ENCODE assay signal across 17 cellular contexts in the genomic region with DNA sequence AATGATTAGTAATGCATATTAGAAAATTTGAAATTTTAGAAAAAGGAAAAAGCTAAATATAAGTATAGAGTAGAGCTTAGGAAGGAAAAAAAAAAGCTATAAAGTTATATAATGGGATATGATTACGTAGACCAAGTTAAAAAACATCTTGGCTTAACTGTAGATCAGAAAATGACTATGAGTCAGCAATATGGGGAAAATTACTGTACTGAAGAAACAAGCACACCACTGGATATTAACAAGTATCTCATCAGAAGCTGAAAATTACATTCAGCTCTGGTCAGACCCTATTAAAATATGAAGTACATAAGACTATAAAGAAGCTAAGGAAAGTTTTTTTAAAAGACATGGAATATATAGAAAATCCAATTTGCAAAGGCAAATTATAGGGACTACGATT. TPM values are rescaled to one million over a fixed set of nuclear protein-coding genes. Genes with fewer than 3 reads are reported as not detected.
DNase-seq lines count a peak whose midpoint lies in the region; ATAC-seq and TF ChIP-seq lines count a peak whose summit lies in the region.
"Had no signal": no experiment of that assay in that cellular context is flagged by ENCODE, and none has a peak within 500 bp of the region (broad histone marks: within the 10 kb centered on the region; RNA-seq: fewer than 3 reads in every experiment).

No MANE protein-coding gene starts in this region.

- no peak for DNase-seq in GM23338 (ENCODE audit: low spot score)
- no peak for DNase-seq in SK-N-MC (ENCODE audit: low read depth, low spot score)
- peak; percentile 50 for DNase-seq in fibroblast of peridontal ligament (ENCODE audit: extremely low read depth)
- DNase-seq in mesenchymal stem cell, result no peak
- DNase-seq in NOMO-1 treated with DMSO at 0.1 percent for 48 hours (lab: John Stamatoyannopoulos, UW; ENCODE audit: unreplicated experiment), result no peak
- DNase-seq in stimulated activated CD4-positive, alpha-beta T cell treated with anti-CD3 and anti-CD28 coated beads, Interleukin-4, amount 100 ng/mL, for 24 hours, result no peak
- DNase-seq in BE2C, result no peak
- DNase-seq: CD4-positive, alpha-beta memory T cell; DMS79; GOT3; H9 had no signal

- H4K20me1 ChIP-seq in GM23338 (replicated peaks; ENCODE audit: insufficient read depth), result no peaks in the 10 kb centered on the region

- no peaks in the 10 kb centered on the region for H3K9me3 Mint-ChIP-seq in GM23338
- H3K9me3 Mint-ChIP-seq: H9, IgD-negative memory B cell had no signal

- no peak overlapping the region for H4K91ac ChIP-seq in mesenchymal stem cell (ENCODE audit: low read length)

- H3K9ac ChIP-seq in SK-N-MC (ENCODE audit: insufficient read length), result no peak overlapping the region
- H3K9ac ChIP-seq in mesenchymal stem cell (ENCODE audit: low read length), result peak overlapping the region; percentile 44

- H3K14ac ChIP-seq in mesenchymal stem cell (ENCODE audit: low read length in 2 of 2), result no peak overlapping the region

- peaks cover 17% of the 10 kb centered on the region for H3K79me1 ChIP-seq in mesenchymal stem cell (replicated peaks; ENCODE audit: low read length, poor library complexity, severe bottlenecking)

- H3K79me2 ChIP-seq in GM23338 (replicated peaks; ENCODE audit: insufficient read depth), result peaks cover 12% of the 10 kb centered on the region

- no peak overlapping the region for H3K4me3 Mint-ChIP-seq in GM23338
- H3K4me3 Mint-ChIP-seq: B cell; CD4-positive, alpha-beta memory T cell; H9; IgD-negative memory B cell had no signal

- no peak overlapping the region for H2BK120ac ChIP-seq in mesenchymal stem cell (ENCODE audit: low read depth, low read length)

- no peaks in the 10 kb centered on the region; the same call in 1 of the 2 replicates for H3F3A ChIP-seq in GM23338 (replicated peaks; ENCODE audit: low read depth)

- H3K4me2 ChIP-seq in GM23338 (no peak overlapping the region), mesenchymal stem cell (ENCODE audit: low read length, poor library complexity, severe bottlenecking) (no peak overlapping the region)

- ATAC-seq in GM23338, result no peak
- ATAC-seq in GM18517 (IDR thresholded peaks at IDR 0.05; ENCODE audit: unreplicated experiment), result no peak
- ATAC-seq: GM12878 had no signal

- peaks cover 21% of the 10 kb centered on the region for H3K36me3 ChIP-seq in GM23338 (ENCODE audit: insufficient read depth)
- H3K36me3 ChIP-seq in SK-N-MC (ENCODE audit: insufficient read depth, low read length), result peaks cover 67% of the 10 kb centered on the region
- H3K36me3 ChIP-seq in mesenchymal stem cell (ENCODE audit: control insufficient read depth in 1 of 2, insufficient read depth in 2 of 2, low read depth in 1 of 2, low read length in 2 of 2), result peaks cover 18 to 76% of the 10 kb centered on the region in 2 experiments
- no peaks in the 10 kb centered on the region for H3K36me3 ChIP-seq in BE2C

- H3K9me3 ChIP-seq in SK-N-MC (ENCODE audit: low read depth, low read length) (no peaks in the 10 kb centered on the region), mesenchymal stem cell (ENCODE audit: control insufficient read depth, low read length) (no peaks in the 10 kb centered on the region), BE2C (no peaks in the 10 kb centered on the region)

- no peak overlapping the region for H2AFZ ChIP-seq in GM23338
- no peak overlapping the region for H2AFZ ChIP-seq in mesenchymal stem cell (ENCODE audit: low read depth, low read length)

- peaks cover 4% of the 10 kb centered on the region; the same call in 1 of the 3 replicates for H3K4me1 Mint-ChIP-seq in GM23338

- peaks cover 25% of the 10 kb centered on the region for H3K36me3 Mint-ChIP-seq in GM23338 (ENCODE audit: low read depth)

- no peak overlapping the region for H4K8ac ChIP-seq in mesenchymal stem cell (ENCODE audit: low read length)

- H3K27ac ChIP-seq in GM23338 (ENCODE audit: low read depth) (no peak overlapping the region), SK-N-MC (peak overlapping the region; percentile 64; the same call in 1 of the 2 replicates), mesenchymal stem cell (ENCODE audit: low read length, poor library complexity, severe bottlenecking) (no peak overlapping the region)
- H3K27ac ChIP-seq: C4-2B had no signal

- H3K27me3 Mint-ChIP-seq in GM23338 (ENCODE audit: insufficient read depth, low read depth, poor library complexity), result no peaks in the 10 kb centered on the region
- H3K27me3 Mint-ChIP-seq: B cell; CD4-positive, alpha-beta memory T cell; IgD-negative memory B cell had no signal

- 0% methylated on average over 1 of the region's 2 CpGs for WGBS in mesenchymal stem cell

- H3K18ac ChIP-seq in mesenchymal stem cell (ENCODE audit: low read depth in 1 of 2, low read length in 2 of 2), result no peak overlapping the region

- 0 out of 2 replicates have a peak overlapping the region, but pooled peaks have one; percentile 37 for H3K27ac Mint-ChIP-seq in GM23338
- H3K27ac Mint-ChIP-seq: B cell, H9, IgD-negative memory B cell had no signal

- H3K4me3 ChIP-seq in GM23338 (no peak overlapping the region), SK-N-MC (no peak overlapping the region), mesenchymal stem cell (ENCODE audit: insufficient read depth in 1 of 2, low read depth in 1 of 2, low read length in 2 of 2) (no peak overlapping the region), BE2C (ENCODE audit: low read depth, low read length) (no peak overlapping the region)
- H3K4me3 ChIP-seq: GM12878 had no signal

- no peak overlapping the region for H2AK5ac ChIP-seq in mesenchymal stem cell (ENCODE audit: low read length, severe bottlenecking)

- no peaks in the 10 kb centered on the region for H3K9me2 ChIP-seq in GM23338 (ENCODE audit: insufficient read depth)

- TF ChIP-seq CTCF in GM23338 (conservative IDR thresholded peaks at IDR 0.05; ENCODE audit: low read depth in 2 of 2), result no peak
- TF ChIP-seq CTCF in BE2C (IDR thresholded peaks at IDR 0.05; ENCODE audit: low read depth, low read length), result no peak

- H3K23ac ChIP-seq in mesenchymal stem cell (ENCODE audit: low read length in 2 of 2), result no peak overlapping the region

- H2BK5ac ChIP-seq in mesenchymal stem cell (ENCODE audit: low read depth, low read length, poor library complexity, severe bottlenecking), result no peak overlapping the region

- no peak overlapping the region for H3K4ac ChIP-seq in mesenchymal stem cell (ENCODE audit: low read depth in 1 of 2, low read length in 2 of 2)

- no peak overlapping the region for H2BK15ac ChIP-seq in mesenchymal stem cell (ENCODE audit: low read depth, poor library complexity, severe bottlenecking)

- no peak overlapping the region for H2BK12ac ChIP-seq in mesenchymal stem cell (ENCODE audit: low read length in 2 of 2)

- H3K4me1 ChIP-seq in GM23338 (ENCODE audit: insufficient read depth), result no peaks in the 10 kb centered on the region
- H3K4me1 ChIP-seq in mesenchymal stem cell (ENCODE audit: control insufficient read depth, insufficient read depth, low read depth, low read length), result peaks cover 1% of the 10 kb centered on the region
- H3K4me1 ChIP-seq in BE2C, result no peaks in the 10 kb centered on the region

- H3K27me3 ChIP-seq in GM23338 (ENCODE audit: insufficient read depth) (no peaks in the 10 kb centered on the region), mesenchymal stem cell (ENCODE audit: control insufficient read depth in 1 of 2, insufficient read depth in 1 of 2, low read length in 2 of 2) (no peaks in the 10 kb centered on the region), BE2C (no peaks in the 10 kb centered on the region)

TF ChIP-seq in GM23338, 12 proteins besides CTCF, POLR2A, EP300 and RAD21 (continues in another document):
- TF ChIP-seq NANOG (IDR thresholded peaks at IDR 0.05; ENCODE audit: borderline replicate concordance) (no peak), ZNF331 (CRISPR knock-in tag; IDR thresholded peaks at IDR 0.05; ENCODE audit: low read depth) (no peak), ZNF114 (CRISPR knock-in tag; IDR thresholded peaks at IDR 0.05) (no peak), STAT1 (IDR thresholded peaks at IDR 0.05; ENCODE audit: unreplicated experiment) (no peak)
- TF ChIP-seq, protein P1, sequence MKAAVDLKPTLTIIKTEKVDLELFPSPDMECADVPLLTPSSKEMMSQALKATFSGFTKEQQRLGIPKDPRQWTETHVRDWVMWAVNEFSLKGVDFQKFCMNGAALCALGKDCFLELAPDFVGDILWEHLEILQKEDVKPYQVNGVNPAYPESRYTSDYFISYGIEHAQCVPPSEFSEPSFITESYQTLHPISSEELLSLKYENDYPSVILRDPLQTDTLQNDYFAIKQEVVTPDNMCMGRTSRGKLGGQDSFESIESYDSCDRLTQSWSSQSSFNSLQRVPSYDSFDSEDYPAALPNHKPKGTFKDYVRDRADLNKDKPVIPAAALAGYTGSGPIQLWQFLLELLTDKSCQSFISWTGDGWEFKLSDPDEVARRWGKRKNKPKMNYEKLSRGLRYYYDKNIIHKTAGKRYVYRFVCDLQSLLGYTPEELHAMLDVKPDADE (IDR thresholded peaks at IDR 0.05), result no peak

RNA-seq across cellular contexts. Expression of gene DNAJC8, which starts 19.5 kb away (rescaled TPM):
- total RNA-seq in GM23338 (2014; rRNA removed; shearing (Covaris generic)), result 67.3 and 71.0 TPM in 2 replicates
- 208 and 210 TPM in 2 replicates for polyA plus RNA-seq in GM23338 (2016; fragmentation: Nextera tagmentation; extraction: Ambion mirVana)
- polyA plus RNA-seq in mesenchymal stem cell (2013, experiment 1 of 2), result 128 TPM
- 125 TPM for polyA plus RNA-seq in mesenchymal stem cell (2013, experiment 2 of 2)
- 71.2 TPM for polyA plus RNA-seq in BE2C (2012; ENCODE audit: insufficient read depth, insufficient read length, low read depth)

RNA-seq across cellular contexts. Expression of gene ATP5IF1, which starts 22.6 kb away (rescaled TPM):
- 230 and 282 TPM in 2 replicates for total RNA-seq in GM23338 (2014; rRNA removed; shearing (Covaris generic))
- polyA plus RNA-seq in GM23338 (2016; fragmentation: Nextera tagmentation; extraction: Ambion mirVana), result 1,325 and 1,405 TPM in 2 replicates
- 410 TPM for polyA plus RNA-seq in mesenchymal stem cell (2013, experiment 1 of 2)
- polyA plus RNA-seq in mesenchymal stem cell (2013, experiment 2 of 2), result 423 TPM
- 262 TPM for polyA plus RNA-seq in BE2C (2012; ENCODE audit: insufficient read depth, insufficient read length, low read depth)

RNA-seq across cellular contexts. Expression of gene PTAFR, which starts 36.8 kb away (rescaled TPM):
- 0.27 and 0.76 TPM in 2 replicates for total RNA-seq in GM23338 (2014; rRNA removed; shearing (Covaris generic))
- polyA plus RNA-seq in GM23338 (2016; fragmentation: Nextera tagmentation; extraction: Ambion mirVana), result 0.29 and 0.49 TPM in 2 replicates
- polyA plus RNA-seq in mesenchymal stem cell (2013, experiment 1 of 2), result 0.07 TPM
- 0.08 TPM for polyA plus RNA-seq in mesenchymal stem cell (2013, experiment 2 of 2)
- not detected for polyA plus RNA-seq in BE2C (2012; ENCODE audit: insufficient read depth, insufficient read length, low read depth)
- total RNA-seq: A172 had no signal

RNA-seq across cellular contexts. Expression of gene SESN2, which starts 46.0 kb away (rescaled TPM):
- 43.6 and 52.1 TPM in 2 replicates for total RNA-seq in GM23338 (2014; rRNA removed; shearing (Covaris generic))
- 20.8 and 22.8 TPM in 2 replicates for polyA plus RNA-seq in GM23338 (2016; fragmentation: Nextera tagmentation; extraction: Ambion mirVana)
- polyA plus RNA-seq in mesenchymal stem cell (2013, experiment 1 of 2), result 29.9 TPM
- polyA plus RNA-seq in mesenchymal stem cell (2013, experiment 2 of 2), result 29.1 TPM
- 15.3 TPM for polyA plus RNA-seq in BE2C (2012; ENCODE audit: insufficient read depth, insufficient read length, low read depth)
